ENCODE assay signal across 2 cellular contexts in genomic region chr10:43983856-43984271, GRCh38.
TF ChIP-seq lines count a peak whose summit lies in the region.

No MANE protein-coding gene starts in this region.

TF ChIP-seq in H1, 55 proteins besides CTCF, POLR2A, EP300 and RAD21:
- TF ChIP-seq TAF7 (optimal IDR thresholded peaks at IDR 0.05; ENCODE audit: borderline replicate concordance, low read depth, low read length) (no peak), KDM1A (IDR thresholded peaks at IDR 0.05; ENCODE audit: borderline replicate concordance, low read length) (no peak), ATF3 (IDR thresholded peaks at IDR 0.05; ENCODE audit: insufficient read depth, low read depth, low read length) (no peak), TBP (IDR thresholded peaks at IDR 0.05; ENCODE audit: low read depth, low read length) (no peak), FOSL1 (IDR thresholded peaks at IDR 0.05; ENCODE audit: insufficient read depth, low read depth, low read length) (no peak), HDAC2 (IDR thresholded peaks at IDR 0.05; ENCODE audit: borderline replicate concordance in 1 of 2, low read depth in 2 of 2, low read length in 2 of 2) (no peak), CBX5 (IDR thresholded peaks at IDR 0.05; ENCODE audit: low read depth, low read length) (no peak), SRF (IDR thresholded peaks at IDR 0.05; ENCODE audit: low read depth, low read length) (no peak)

TF ChIP-seq in GM12891, 5 proteins besides CTCF, POLR2A, EP300 and RAD21 (continued from another document):
- TF ChIP-seq PAX5 (IDR thresholded peaks at IDR 0.05; ENCODE audit: insufficient read depth, low read length, severe bottlenecking) (no peak), POLR2AphosphoS5 (IDR thresholded peaks at IDR 0.05; ENCODE audit: low read depth, low read length) (no peak), TAF1 (IDR thresholded peaks at IDR 0.05; ENCODE audit: low read depth, low read length) (no peak), POU2F2 (IDR thresholded peaks at IDR 0.05; ENCODE audit: low read depth, low read length) (no peak)
